In the genomic region with DNA sequence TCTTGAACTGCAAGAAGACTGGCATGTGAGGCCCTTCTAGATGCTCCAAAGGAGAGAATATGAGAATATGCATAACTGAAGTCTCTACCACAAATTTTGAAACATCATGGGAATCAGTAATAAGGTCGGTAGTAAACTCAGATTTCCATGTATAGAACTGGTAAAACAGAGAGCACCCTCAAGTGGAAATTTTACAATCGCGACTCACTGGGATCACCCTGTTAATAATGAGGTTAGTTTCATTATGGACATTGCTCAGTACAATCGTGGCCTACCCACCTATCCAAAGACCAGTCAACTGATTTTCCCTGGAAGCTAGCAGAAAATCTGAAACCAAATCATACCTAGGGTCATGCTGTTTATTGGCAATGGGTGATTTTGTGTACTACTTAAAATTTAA, we compare ENCODE assay signal across 25 cellular contexts.
"Had no signal": no experiment of that assay in that cellular context is flagged by ENCODE, and none has a peak within 500 bp of the region (broad histone marks: within the 10 kb centered on the region; RNA-seq: fewer than 3 reads in every experiment).

No MANE protein-coding gene starts in this region.

- H3K4me3 ChIP-seq: ascending aorta, cardiac muscle cell, K562 had no signal

- H3K4me1 ChIP-seq: ascending aorta had no signal

- H3K27me3 ChIP-seq: ascending aorta, cardiac muscle cell had no signal

- DNase-seq: activated CD4-positive, alpha-beta memory T cell treated with anti-CD3 and anti-CD28 coated beads, Interleukin-2, amount 10 ng/mL, durations not matched to agents 7 days and 5 days; activated CD4-positive, alpha-beta T cell treated with anti-CD3 and anti-CD28 coated beads for 36 hours; activated CD4-positive, alpha-beta T cell treated with anti-CD3 and anti-CD28 coated beads, Interleukin-2, amount 50 U/mL, for 1 hour; activated CD8-positive, alpha-beta memory T cell treated with anti-CD3 and anti-CD28 coated beads, Interleukin-2, amount 50 U/mL, for 48 hours; activated effector memory CD4-positive, alpha-beta T cell treated with anti-CD3 and anti-CD28 coated beads, Interleukin-2, amount 50 U/mL, for 16 hours; activated naive CD4-positive, alpha-beta T cell treated with Interleukin-2 at 50 U/mL for 16 hours; activated naive CD8-positive, alpha-beta T cell treated with anti-CD3 and anti-CD28 coated beads, Interleukin-2, amount 50 U/mL, for 24 hours; activated T-cell treated with anti-CD3 and anti-CD28 coated beads, Interleukin-2, amount 50 U/mL, for 1 hour; amniotic stem cell; Karpas-422; NCI-H1105 treated with DMSO at 0.1 percent for 48 hours; NCI-H1436 treated with DMSO at 0.1 percent for 48 hours; NCI-H187; NCI-H2081 treated with DMSO at 0.1 percent for 48 hours; NCI-H446; NCI-H524; SIG-M5; T-cell; T-helper 2 cell; T1000; WERI-Rb-1 had no signal

- H3K36me3 ChIP-seq: ascending aorta, cardiac muscle cell, WERI-Rb-1 had no signal

- H3K27ac ChIP-seq: ascending aorta, cardiac muscle cell, WERI-Rb-1 had no signal

- H3K9me3 ChIP-seq: ascending aorta had no signal

- ATAC-seq: activated CD4-positive, alpha-beta T cell treated with anti-CD3 and anti-CD28 coated beads for 36 hours; activated naive CD4-positive, alpha-beta T cell treated with anti-CD3 and anti-CD28 coated beads, Interleukin-2, amount 50 U/mL, for 72 hours; activated naive CD8-positive, alpha-beta T cell treated with anti-CD3 and anti-CD28 coated beads, Interleukin-2, amount 50 U/mL, for 24 hours; K562; T-cell had no signal
